Comparison of ENCODE assay signal across 18 cellular contexts in the genomic region with DNA sequence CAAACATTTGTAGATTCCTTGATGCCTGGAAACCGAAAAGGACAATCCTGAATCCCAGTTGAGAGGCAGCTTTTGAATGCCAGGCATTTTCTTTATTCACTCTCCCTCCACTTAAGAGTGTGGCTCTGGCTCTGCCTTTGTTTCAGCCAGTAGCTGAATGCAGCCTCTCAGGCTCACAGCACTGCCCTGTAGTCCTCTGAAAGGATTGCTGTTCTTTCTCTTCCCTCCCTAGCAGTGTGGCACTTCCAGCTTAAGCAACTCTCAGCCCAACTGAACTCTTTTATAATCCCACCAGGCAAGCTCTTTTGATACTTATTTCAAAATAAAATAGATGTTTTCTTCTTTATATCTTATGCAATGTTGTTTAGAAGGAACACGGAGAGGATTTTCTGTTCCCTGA.
A peak's percentile ranks its signal among the peaks of the same experiment; 100 is the strongest.
DNase-seq lines count a peak whose midpoint lies in the region; ATAC-seq and TF ChIP-seq lines count a peak whose summit lies in the region.
"Had no signal": no experiment of that assay in that cellular context is flagged by ENCODE, and none has a peak within 500 bp of the region (broad histone marks: within the 10 kb centered on the region; RNA-seq: fewer than 3 reads in every experiment).

No MANE protein-coding gene starts in this region.

- peak; percentile 44 for DNase-seq in AG10803 (ENCODE audit: low read depth)
- peak; percentile 82 for DNase-seq in SK-MEL-5 (ENCODE audit: low read depth, low spot score)
- DNase-seq in fibroblast of villous mesenchyme (ENCODE audit: low read depth) = peak; percentile 71
- DNase-seq in mesothelial cell of epicardium (ENCODE audit: low spot score in 2 of 2, unreplicated experiment in 2 of 2) = no peak
- no peak for DNase-seq in DMS 273 treated with DMSO at 0.1 percent for 48 hours (lab: John Stamatoyannopoulos, UW)
- DNase-seq: ACHN; activated naive CD4-positive, alpha-beta T cell treated with anti-CD3 and anti-CD28 coated beads, Interleukin-2, amount 10 ng/mL, durations not matched to agents 7 days and 5 days; left cardiac atrium; NCI-H1092; NCI-H446; RPMI8226; stimulated activated CD4-positive, alpha-beta T cell treated with anti-CD3 and anti-CD28 coated beads, Interleukin-12 subunit alpha, Interleukin-12 subunit beta, amount 100 ng/mL, for 4 hours had no signal

- no peak for ATAC-seq in GM19467 (IDR thresholded peaks at IDR 0.05; ENCODE audit: unreplicated experiment)
- ATAC-seq in GM18502 (IDR thresholded peaks at IDR 0.05; ENCODE audit: poor library complexity, unreplicated experiment) = no peak
- ATAC-seq in activated CD4-positive, CD25-positive, alpha-beta regulatory T cell treated with anti-CD3 and anti-CD28 coated beads, Interleukin-2, amount 50 U/mL, for 24 hours = no peak
- ATAC-seq: HCT116, HepG2 had no signal

- in situ Hi-C loops in SK-MEL-5 (cut with HindIII; ENCODE audit: low pct_unique_long_range_greater_than_20kb, low sequenced_read_pairs) = no loop called here

- peaks cover 36% of the 10 kb centered on the region for H3K4me1 Mint-ChIP-seq in mesothelial cell of epicardium
- H3K4me1 Mint-ChIP-seq: central memory CD8-positive, alpha-beta T cell had no signal

- no peaks in the 10 kb centered on the region for H3K36me3 Mint-ChIP-seq in mesothelial cell of epicardium
- H3K36me3 Mint-ChIP-seq: activated naive CD4-positive, alpha-beta T cell treated with anti-CD3 and anti-CD28 coated beads, Interleukin-2, amount 10 ng/mL, durations not matched to agents 7 days and 5 days had no signal

- H3K9me3 Mint-ChIP-seq in mesothelial cell of epicardium = no peaks in the 10 kb centered on the region
- H3K9me3 Mint-ChIP-seq: activated naive CD4-positive, alpha-beta T cell treated with anti-CD3 and anti-CD28 coated beads, Interleukin-2, amount 10 ng/mL, durations not matched to agents 7 days and 5 days had no signal

- TF ChIP-seq CTCF in AG10803 (conservative IDR thresholded peaks at IDR 0.05; ENCODE audit: low read length) (no peak), fibroblast of villous mesenchyme (IDR thresholded peaks at IDR 0.05; ENCODE audit: insufficient read depth, low read depth, low read length) (no peak), mesothelial cell of epicardium (IDR thresholded peaks at IDR 0.05; ENCODE audit: unreplicated experiment) (no peak)

- peak overlapping the region; percentile 78 for H3K27ac Mint-ChIP-seq in mesothelial cell of epicardium
- H3K27ac Mint-ChIP-seq: activated naive CD4-positive, alpha-beta T cell treated with anti-CD3 and anti-CD28 coated beads, Interleukin-2, amount 10 ng/mL, durations not matched to agents 7 days and 5 days had no signal

- H3K4me3 ChIP-seq in AG10803 (ENCODE audit: low read length) (no peak overlapping the region), fibroblast of villous mesenchyme (ENCODE audit: low read depth, low read length) (no peak overlapping the region)

- H3K4me3 Mint-ChIP-seq in mesothelial cell of epicardium = no peak overlapping the region
- H3K4me3 Mint-ChIP-seq: activated naive CD4-positive, alpha-beta T cell treated with anti-CD3 and anti-CD28 coated beads, Interleukin-2, amount 10 ng/mL, durations not matched to agents 7 days and 5 days; central memory CD8-positive, alpha-beta T cell had no signal

- no peaks in the 10 kb centered on the region for H3K27me3 Mint-ChIP-seq in mesothelial cell of epicardium (ENCODE audit: low read depth)
- H3K27me3 Mint-ChIP-seq: activated naive CD4-positive, alpha-beta T cell treated with anti-CD3 and anti-CD28 coated beads, Interleukin-2, amount 10 ng/mL, durations not matched to agents 7 days and 5 days; central memory CD8-positive, alpha-beta T cell had no signal

Comparison
In these comparisons a context has a peak if more than half of its experiments do, and no peak if none do; other contexts are left out.
1. DNase-seq: peak in AG10803 (single experiment), SK-MEL-5 (single experiment) and fibroblast of villous mesenchyme (single experiment); none in mesothelial cell of epicardium (0 of 2) and DMS 273 treated with DMSO at 0.1 percent for 48 hours (single experiment).